ENCODE assay signal across 9 cellular contexts in genomic region chr1:37478451-37478871, GRCh38. TPM values are rescaled to one million over a fixed set of nuclear protein-coding genes. Genes with fewer than 3 reads are reported as not detected.
DNase-seq lines count a peak whose midpoint lies in the region; ATAC-seq and TF ChIP-seq lines count a peak whose summit lies in the region.
"Had no signal": no experiment of that assay in that cellular context is flagged by ENCODE, and none has a peak within 500 bp of the region (broad histone marks: within the 10 kb centered on the region; RNA-seq: fewer than 3 reads in every experiment).

No MANE protein-coding gene starts in this region.

- POLR2A ChIA-PET in OCI-LY7 (lab: Charles Lee) = interaction anchor here (1.0 to 1.3 kb wide), 3 partner anchors 8 to 34 kb away, joined by 3 to 5 read pairs (median 5); no protein-coding TSS in a partner anchor
- POLR2A ChIA-PET in naive thymus-derived CD8-positive, alpha-beta T cell (lab: Charles Lee) = interaction anchor here (0.6 to 8.8 kb wide), 15 partner anchors 8 to 213 kb away, joined by 3 to 133 read pairs (median 6); partner anchors contain the start of genes CDCA8, MEAF6 and SNIP1

- peak overlapping the region; percentile 78 for H3K4me3 ChIP-seq in OCI-LY7 (ENCODE audit: low read depth, low read length, poor library complexity, severe bottlenecking)
- peak overlapping the region; percentile 29 for H3K4me3 ChIP-seq in astrocyte of the cerebellum (ENCODE audit: low read depth, low read length)

- H3K4me1 Mint-ChIP-seq in naive thymus-derived CD8-positive, alpha-beta T cell = peaks cover 37 to 61% (median 56%) of the 10 kb centered on the region in 4 donors

- peak; percentile 80 for DNase-seq in Daoy (ENCODE audit: low read depth)
- no peak for DNase-seq in OCI-LY7 (ENCODE audit: low spot score)
- DNase-seq in astrocyte of the cerebellum (ENCODE audit: low read depth) = no peak
- DNase-seq in naive thymus-derived CD8-positive, alpha-beta T cell = peak in 1 of 10 donors; percentile 41
- no peak for DNase-seq in SKM-1 treated with dmso at 0.1 percent for 144 hours (lab: John Stamatoyannopoulos, UW; ENCODE audit: unreplicated experiment)
- DNase-seq in Ammon's horn (ENCODE audit: low spot score) = no peak
- DNase-seq in NCI-H69 (lab: John Stamatoyannopoulos, UW) = no peak

- peaks cover 54% of the 10 kb centered on the region for H3K79me2 ChIP-seq in OCI-LY7 (ENCODE audit: insufficient read depth, low read depth, low read length)
- H3K79me2 ChIP-seq: parathyroid adenoma had no signal

- no peak overlapping the region for H2AFZ ChIP-seq in OCI-LY7 (ENCODE audit: low read length)
- H2AFZ ChIP-seq: parathyroid adenoma had no signal

- H3K9me3 ChIP-seq in OCI-LY7 (ENCODE audit: low read length) = no peaks in the 10 kb centered on the region

- H3K27ac Mint-ChIP-seq in naive thymus-derived CD8-positive, alpha-beta T cell = peak overlapping the region; percentile 96 to 99 (median 98)

- H3K36me3 ChIP-seq in OCI-LY7 (ENCODE audit: insufficient read depth, low read length) = peaks cover 75% of the 10 kb centered on the region

- peaks cover 0 to 65% (median 31%) of the 10 kb centered on the region in 3 donors for H3K36me3 Mint-ChIP-seq in naive thymus-derived CD8-positive, alpha-beta T cell

- H3K27me3 Mint-ChIP-seq in naive thymus-derived CD8-positive, alpha-beta T cell = no peaks in the 10 kb centered on the region

- no peaks in the 10 kb centered on the region for H3K9me2 ChIP-seq in OCI-LY7 (ENCODE audit: insufficient read depth, low read length)

- CTCF ChIA-PET in OCI-LY7 (lab: Charles Lee; ENCODE audit: unreplicated experiment) = interaction anchor here (0.6 to 1.4 kb wide), 3 partner anchors 9 to 44 kb away, joined by 3 to 8 read pairs (median 3); no protein-coding TSS in a partner anchor

- H3K9me3 Mint-ChIP-seq in naive thymus-derived CD8-positive, alpha-beta T cell = no peaks in the 10 kb centered on the region

- intact Hi-C loops in OCI-LY7 (cut with micrococcal nuclease; ENCODE audit: unreplicated experiment) = no loop called here

- no TSS peak for BruUV-seq in OCI-LY7 (replicated peaks; lab: Mats Ljungman, UMichigan)

- peak overlapping the region; percentile 84 to 99 (median 96) for H3K4me3 Mint-ChIP-seq in naive thymus-derived CD8-positive, alpha-beta T cell

- in situ Hi-C loops in astrocyte of the cerebellum (cut with HindIII; ENCODE audit: low sequenced_read_pairs) = no loop called here

- TF ChIP-seq CTCF in OCI-LY7 (conservative IDR thresholded peaks at IDR 0.05; ENCODE audit: low read length) (no peak), astrocyte of the cerebellum (IDR thresholded peaks at IDR 0.05; ENCODE audit: low read depth, low read length, missing control alignments) (no peak)

- ATAC-seq in naive thymus-derived CD8-positive, alpha-beta T cell = peak in 1 of 2 donors; percentile 8
- ATAC-seq in HG02840 (IDR thresholded peaks at IDR 0.05; ENCODE audit: low FRiP score, unreplicated experiment) = no peak

- peaks cover 48% of the 10 kb centered on the region for H3K4me1 ChIP-seq in OCI-LY7 (ENCODE audit: insufficient read depth, low read length, poor library complexity, severe bottlenecking)

- H3K4me2 ChIP-seq in OCI-LY7 (ENCODE audit: low read length) = peak overlapping the region; percentile 97

- peak overlapping the region; percentile 78 for H3K27ac ChIP-seq in OCI-LY7 (ENCODE audit: low read depth, low read length, poor library complexity, severe bottlenecking)

- peaks cover 9% of the 10 kb centered on the region; the same call in 1 of the 2 replicates for H4K20me1 ChIP-seq in OCI-LY7 (ENCODE audit: insufficient read depth, low read length)

RNA-seq across cellular contexts. Expression of gene ZC3H12A, which starts 4.1 kb away (rescaled TPM):
- total RNA-seq in Daoy (2014; rRNA removed; shearing (Covaris generic)) = 15.2 and 18.1 TPM in 2 replicates
- 11.2 and 20.7 TPM in 2 replicates for total RNA-seq in OCI-LY7 (2014; rRNA removed; shearing (Covaris generic))
- 9.8 and 11.5 TPM in 2 replicates for total RNA-seq in OCI-LY7 (2022)
- 10 to 100 TPM; 39.5 to 45.3 TPM for total RNA-seq in naive thymus-derived CD8-positive, alpha-beta T cell
- polyA plus RNA-seq in naive thymus-derived CD8-positive, alpha-beta T cell = 10 to 100 TPM in 1 of 3 donors, 1 to 10 TPM in 2; 1.5 to 10.0 (median 3.1) TPM

RNA-seq across cellular contexts. Expression of gene MEAF6, which starts 36.1 kb away (rescaled TPM):
- total RNA-seq in Daoy (2014; rRNA removed; shearing (Covaris generic)) = 83.8 and 98.8 TPM in 2 replicates
- total RNA-seq in OCI-LY7 (2014; rRNA removed; shearing (Covaris generic)) = 74.3 and 121 TPM in 2 replicates
- 69.8 and 73.8 TPM in 2 replicates for total RNA-seq in OCI-LY7 (2022)
- total RNA-seq in naive thymus-derived CD8-positive, alpha-beta T cell = 10 to 100 TPM; 93.8 to 99.3 TPM
- 100 to 1,000 TPM; 118 to 184 (median 154) TPM for polyA plus RNA-seq in naive thymus-derived CD8-positive, alpha-beta T cell
